ENCODE assay signal across 17 cellular contexts in genomic region chrX:98194036-98194435, GRCh38.
"Had no signal": no experiment of that assay in that cellular context is flagged by ENCODE, and none has a peak within 500 bp of the region (broad histone marks: within the 10 kb centered on the region; RNA-seq: fewer than 3 reads in every experiment).

No MANE protein-coding gene starts in this region.

- H3K9me3 ChIP-seq: ovary had no signal

- H3K4me2 ChIP-seq: neural progenitor cell had no signal

- H3K9ac ChIP-seq: neural progenitor cell had no signal

- FAIRE-seq: kidney, small intestine had no signal

- ATAC-seq: foreskin keratinocyte; left colon; left ventricle myocardium superior; natural killer cell treated with Interleukin-12 subunit alpha and Interleukin-12 subunit beta and Interleukin-15 and Interleukin-18, amount 100 ng/mL, for 72 hours; right cardiac atrium had no signal

- H3K4me3 ChIP-seq: lung, neural progenitor cell, ovary had no signal

- H3K27ac ChIP-seq: foreskin keratinocyte, neural progenitor cell, ovary had no signal

- H3K36me3 ChIP-seq: neural progenitor cell, ovary had no signal

- H2AFZ ChIP-seq: neural progenitor cell had no signal

- H3K27me3 ChIP-seq: foreskin keratinocyte, neural progenitor cell, ovary had no signal

- H3K4me1 ChIP-seq: foreskin keratinocyte, neural progenitor cell had no signal

- DNase-seq: dermis blood vessel endothelial cell; foreskin keratinocyte; kidney; left colon; left ventricle myocardium superior; mesenchymal stem cell; midbrain; nucleus accumbens; ovary; right cardiac atrium; small intestine; stimulated activated CD4-positive, alpha-beta T cell treated with anti-CD3 and anti-CD28 coated beads, Interleukin-12 subunit alpha, Interleukin-12 subunit beta, amount 100 ng/mL, for 4 hours; stimulated activated naive CD4-positive, alpha-beta T cell; trophoblast cell had no signal
